34 cellular contexts compared by ENCODE assay signal in the genomic region with DNA sequence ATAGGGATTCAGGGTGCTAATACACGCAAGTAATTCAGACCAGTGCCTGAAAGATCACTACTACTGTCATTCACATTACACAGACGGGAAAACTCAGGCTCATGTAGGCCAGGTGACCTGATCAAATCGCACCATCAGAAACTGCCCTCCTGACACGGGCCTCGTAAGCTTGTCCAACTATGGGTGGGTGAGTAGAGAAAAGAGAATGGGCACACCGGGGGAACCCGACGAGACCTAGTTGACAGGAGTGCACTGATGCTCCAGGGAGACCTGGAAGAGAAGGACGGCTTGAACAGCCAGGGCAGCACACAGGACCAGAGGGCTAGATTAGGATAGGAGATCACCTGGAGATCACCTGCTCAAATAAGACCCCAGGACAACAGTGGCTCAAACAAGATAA.
"Had no signal": no experiment of that assay in that cellular context is flagged by ENCODE, and none has a peak within 500 bp of the region (broad histone marks: within the 10 kb centered on the region; RNA-seq: fewer than 3 reads in every experiment).

No MANE protein-coding gene starts in this region.

- H3K27ac Mint-ChIP-seq: activated B cell treated with CpG ODN at 0.5 μM for 24 hours; activated CD4-positive, alpha-beta T cell treated with anti-CD3 and anti-CD28 coated beads for 36 hours; activated CD8-positive, alpha-beta T cell treated with anti-CD3 and anti-CD28 coated beads for 36 hours; activated naive CD4-positive, alpha-beta T cell treated with anti-CD3 and anti-CD28 coated beads for 36 hours; activated naive CD4-positive, alpha-beta T cell treated with anti-CD3 and anti-CD28 coated beads, Interleukin-2, amount 50 U/mL, for 72 hours; activated naive CD8-positive, alpha-beta T cell treated with anti-CD3 and anti-CD28 coated beads for 36 hours; activated T-cell treated with anti-CD3 and anti-CD28 coated beads, Interleukin-2, amount 50 U/mL, for 72 hours; activated T-helper 1 cell treated with anti-CD3 and anti-CD28 coated beads, Interleukin-12 subunit alpha, Interleukin-12 subunit beta, Interleukin-2, Interleukin-4 antibody, amounts not matched to agents 30 ng/mL and 10 ng/mL and 1 ng/mL, durations not matched to agents 14 hours and 24 hours and 36 hours; activated T-helper 17 cell treated with anti-CD3 and anti-CD28 coated beads, Interleukin-2, amount 50 U/mL, for 72 hours; T-helper 1 cell treated with Interleukin-12 subunit alpha and Interleukin-12 subunit beta and Interleukin-4 antibody, amounts not matched to agents 30 μg/mL and 1 μg/mL, for 36 hours; T-helper 2 cell treated with Interferon-gamma antibody and Interleukin-4, amounts not matched to agents 5 μg/mL and 100 μg/mL, for 36 hours had no signal

- ATAC-seq: activated CD4-positive, alpha-beta T cell treated with anti-CD3 and anti-CD28 coated beads for 36 hours; activated CD8-positive, alpha-beta T cell treated with anti-CD3 and anti-CD28 coated beads for 36 hours; activated naive CD4-positive, alpha-beta T cell treated with anti-CD3 and anti-CD28 coated beads, Interleukin-2, amount 50 U/mL, for 72 hours; activated T-cell treated with anti-CD3 and anti-CD28 coated beads, Interleukin-2, amount 50 U/mL, for 4 hours; activated T-cell treated with anti-CD3 and anti-CD28 coated beads, Interleukin-2, amount 50 U/mL, for 72 hours; activated T-helper 17 cell treated with anti-CD3 and anti-CD28 coated beads, Interleukin-2, amount 50 U/mL, for 72 hours; body of pancreas had no signal

- H3K36me3 Mint-ChIP-seq: activated naive CD8-positive, alpha-beta T cell treated with anti-CD3 and anti-CD28 coated beads for 36 hours had no signal

- H3K27ac ChIP-seq: adrenal gland, body of pancreas, brain microvascular endothelial cell, breast epithelium, VCaP had no signal

- H3K9me3 ChIP-seq: adrenal gland, body of pancreas, breast epithelium had no signal

- H3K4me1 ChIP-seq: adrenal gland, breast epithelium had no signal

- H3K36me3 ChIP-seq: adrenal gland, brain microvascular endothelial cell, breast epithelium had no signal

- H3K27me3 ChIP-seq: adrenal gland, body of pancreas, brain microvascular endothelial cell had no signal

- H3K9me3 Mint-ChIP-seq: activated naive CD4-positive, alpha-beta T cell treated with anti-CD3 and anti-CD28 coated beads for 36 hours; activated T-helper 1 cell treated with anti-CD3 and anti-CD28 coated beads, Interleukin-12 subunit alpha, Interleukin-12 subunit beta, Interleukin-2, Interleukin-4 antibody, amounts not matched to agents 30 ng/mL and 10 ng/mL and 1 ng/mL, durations not matched to agents 14 hours and 24 hours and 36 hours; T-helper 1 cell treated with Interleukin-12 subunit alpha and Interleukin-12 subunit beta and Interleukin-4 antibody, amounts not matched to agents 30 μg/mL and 1 μg/mL, for 36 hours; T-helper 2 cell treated with Interferon-gamma antibody and Interleukin-4, amounts not matched to agents 5 μg/mL and 100 μg/mL, for 36 hours had no signal

- DNase-seq: activated B cell treated with CpG ODN at 0.5 μM for 24 hours; activated CD4-positive, alpha-beta T cell treated with anti-CD3 and anti-CD28 coated beads for 36 hours; activated CD4-positive, alpha-beta T cell treated with anti-CD3 and anti-CD28 coated beads for 48 hours; activated CD4-positive, alpha-beta T cell treated with anti-CD3 and anti-CD28 coated beads, Interleukin-2, amount 50 U/mL, for 1 hour; activated CD4-positive, alpha-beta T cell treated with anti-CD3 and anti-CD28 coated beads, Interleukin-2, amount 50 U/mL, for 4 hours; activated CD4-positive, CD25-positive, alpha-beta regulatory T cell treated with anti-CD3 and anti-CD28 coated beads, Interleukin-2, amount 50 U/mL, for 72 hours; activated CD8-positive, alpha-beta memory T cell treated with anti-CD3 and anti-CD28 coated beads, Interleukin-2, amount 50 U/mL, for 4 hours; activated CD8-positive, alpha-beta T cell treated with anti-CD3 and anti-CD28 coated beads for 36 hours; activated effector memory CD4-positive, alpha-beta T cell treated with anti-CD3 and anti-CD28 coated beads, Interleukin-2, amount 50 U/mL, for 16 hours; activated gamma-delta T cell treated with Interleukin-2 at 50 U/mL for 16 hours; activated naive CD4-positive, alpha-beta T cell; activated naive CD4-positive, alpha-beta T cell treated with anti-CD3 and anti-CD28 coated beads for 36 hours; activated naive CD4-positive, alpha-beta T cell treated with anti-CD3 and anti-CD28 coated beads, Interleukin-2, amount 50 U/mL, for 16 hours; activated naive CD8-positive, alpha-beta T cell treated with anti-CD3 and anti-CD28 coated beads for 36 hours; activated T-cell treated with anti-CD3 and anti-CD28 coated beads for 4 hours; activated T-cell treated with anti-CD3 and anti-CD28 coated beads, Interleukin-2, amount 50 U/mL, for 1 hour; activated T-cell treated with anti-CD3 and anti-CD28 coated beads, Interleukin-2, amount 50 U/mL, for 4 hours; activated T-cell treated with anti-CD3 and anti-CD28 coated beads, Interleukin-2, amount 50 U/mL, for 72 hours; adrenal gland; amniotic stem cell; aorta; body of pancreas; brain microvascular endothelial cell; central memory CD4-positive, alpha-beta T cell; T-helper 1 cell; T-helper 2 cell; T-helper 9 cell had no signal

- H3K4me3 Mint-ChIP-seq: activated B cell treated with CpG ODN at 0.5 μM for 24 hours; activated CD4-positive, alpha-beta T cell treated with anti-CD3 and anti-CD28 coated beads for 36 hours; activated CD8-positive, alpha-beta T cell treated with anti-CD3 and anti-CD28 coated beads for 36 hours; activated naive CD4-positive, alpha-beta T cell treated with anti-CD3 and anti-CD28 coated beads for 36 hours; activated naive CD8-positive, alpha-beta T cell treated with anti-CD3 and anti-CD28 coated beads for 36 hours; activated T-cell treated with anti-CD3 and anti-CD28 coated beads, Interleukin-2, amount 50 U/mL, for 4 hours; activated T-cell treated with anti-CD3 and anti-CD28 coated beads, Interleukin-2, amount 50 U/mL, for 72 hours; activated T-helper 1 cell treated with anti-CD3 and anti-CD28 coated beads, Interleukin-12 subunit alpha, Interleukin-12 subunit beta, Interleukin-2, Interleukin-4 antibody, amounts not matched to agents 30 ng/mL and 10 ng/mL and 1 ng/mL, durations not matched to agents 14 hours and 24 hours and 36 hours; activated T-helper 17 cell treated with anti-CD3 and anti-CD28 coated beads, Interleukin-2, amount 50 U/mL, for 72 hours; T-helper 1 cell treated with Interleukin-12 subunit alpha and Interleukin-12 subunit beta and Interleukin-4 antibody, amounts not matched to agents 30 μg/mL and 1 μg/mL, for 36 hours; T-helper 2 cell treated with Interferon-gamma antibody and Interleukin-4, amounts not matched to agents 5 μg/mL and 100 μg/mL, for 36 hours had no signal

- H3K4me1 Mint-ChIP-seq: activated B cell treated with CpG ODN at 0.5 μM for 24 hours; activated CD4-positive, alpha-beta T cell treated with anti-CD3 and anti-CD28 coated beads for 36 hours; activated naive CD8-positive, alpha-beta T cell treated with anti-CD3 and anti-CD28 coated beads for 36 hours; activated T-helper 17 cell treated with anti-CD3 and anti-CD28 coated beads, Interleukin-2, amount 50 U/mL, for 72 hours had no signal

- H3K4me3 ChIP-seq: adrenal gland, body of pancreas, breast epithelium had no signal
